15 cellular contexts compared by ENCODE assay signal in the genomic region with DNA sequence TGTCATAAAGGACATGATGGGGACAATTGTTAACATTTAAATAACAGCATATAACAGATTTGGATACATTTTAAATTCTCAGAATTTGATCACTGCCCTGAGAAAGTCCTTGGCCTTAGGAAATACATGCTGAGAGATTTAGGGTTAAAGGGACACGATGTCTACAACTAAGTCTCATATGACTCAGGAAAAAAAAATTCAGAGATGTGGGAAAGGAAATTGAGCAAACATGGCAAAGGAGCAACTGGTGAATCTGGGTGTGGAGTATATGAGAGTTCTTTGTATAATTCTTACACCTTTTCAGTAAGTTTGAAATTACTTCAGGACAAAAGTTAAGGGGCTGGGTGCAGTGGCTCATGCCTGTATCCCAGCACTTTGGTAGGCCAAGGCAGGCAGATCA. TPM values are rescaled to one million over a fixed set of nuclear protein-coding genes. Genes with fewer than 3 reads are reported as not detected.
A peak's percentile ranks its signal among the peaks of the same experiment; 100 is the strongest.
DNase-seq lines count a peak whose midpoint lies in the region; ATAC-seq and TF ChIP-seq lines count a peak whose summit lies in the region.
"Had no signal": no experiment of that assay in that cellular context is flagged by ENCODE, and none has a peak within 500 bp of the region (broad histone marks: within the 10 kb centered on the region; RNA-seq: fewer than 3 reads in every experiment).

No MANE protein-coding gene starts in this region.

- in situ Hi-C loops in ACHN (cut with HindIII; ENCODE audit: low pct_ligation_motif_present, low pct_unique_long_range_greater_than_20kb, low sequenced_read_pairs): no loop called here
- in situ Hi-C loops in astrocyte of the spinal cord (cut with HindIII; ENCODE audit: low sequenced_read_pairs): no loop called here

- no peak overlapping the region for H3K4me3 ChIP-seq in astrocyte of the spinal cord (ENCODE audit: low read depth, low read length)
- H3K4me3 ChIP-seq: ascending aorta, upper lobe of left lung had no signal

- DNase-seq in ACHN (peak; percentile 55), HT1080 (ENCODE audit: low read depth) (peak; percentile 82), astrocyte of the spinal cord (ENCODE audit: low read depth, low spot score) (peak; percentile 71), hepatic stellate cell (ENCODE audit: low spot score) (peak; percentile 85), cerebellar nuclear complex (lab: John Stamatoyannopoulos, UW) (no peak), COR-L47 (lab: John Stamatoyannopoulos, UW) (no peak)
- DNase-seq: activated CD4-positive, alpha-beta T cell treated with anti-CD3 and anti-CD28 coated beads, Interleukin-2, amount 10 ng/mL, durations not matched to agents 7 days and 5 days; DMS79; nucleus accumbens; T-helper 17 cell; upper lobe of left lung had no signal

- no peak for ATAC-seq in HG02885 (IDR thresholded peaks at IDR 0.05; ENCODE audit: poor library complexity, unreplicated experiment)
- no peak for ATAC-seq in HG03520 (IDR thresholded peaks at IDR 0.05; ENCODE audit: unreplicated experiment)
- ATAC-seq: T-helper 17 cell had no signal

- no peak for TF ChIP-seq CTCF in astrocyte of the spinal cord (IDR thresholded peaks at IDR 0.05; ENCODE audit: low read depth, low read length)

RNA-seq across cellular contexts. Expression of gene MPP3, which starts 18.2 kb away (rescaled TPM):
- total RNA-seq in HT1080 (2014; rRNA removed; shearing (Covaris generic)): 10.6 and 12.5 TPM in 2 replicates
- 5.0 and 6.6 TPM in 2 replicates for polyA plus RNA-seq in HT1080 (2015; cell fraction: cytosol; rRNA removed)
- 37.8 and 63.8 TPM in 2 replicates for polyA plus RNA-seq in HT1080 (2015; cell fraction: nucleus; rRNA removed)
- total RNA-seq: activated CD4-positive, alpha-beta T cell treated with anti-CD3 and anti-CD28 coated beads, Interleukin-2, amount 10 ng/mL, durations not matched to agents 7 days and 5 days; OCI-LY7 had no signal

RNA-seq across cellular contexts. Expression of gene CD300LG, which starts 32.3 kb away (rescaled TPM):
- not detected in 2 replicates for total RNA-seq in HT1080 (2014; rRNA removed; shearing (Covaris generic))
- polyA plus RNA-seq in HT1080 (2015; cell fraction: cytosol; rRNA removed): not detected in 2 replicates
- polyA plus RNA-seq in HT1080 (2015; cell fraction: nucleus; rRNA removed): not detected in 2 replicates
- total RNA-seq: activated CD4-positive, alpha-beta T cell treated with anti-CD3 and anti-CD28 coated beads, Interleukin-2, amount 10 ng/mL, durations not matched to agents 7 days and 5 days; OCI-LY7; T-helper 17 cell had no signal

RNA-seq across cellular contexts. Expression of gene CFAP97D1, which starts 34.5 kb away (rescaled TPM):
- total RNA-seq in HT1080 (2014; rRNA removed; shearing (Covaris generic)): 0.02 TPM in 1 of 2 replicates, not detected in the other
- 0.02 TPM in 2 replicates for polyA plus RNA-seq in HT1080 (2015; cell fraction: cytosol; rRNA removed)
- 0.05 TPM in 1 of 2 replicates, not detected in the other for polyA plus RNA-seq in HT1080 (2015; cell fraction: nucleus; rRNA removed)
- total RNA-seq: activated CD4-positive, alpha-beta T cell treated with anti-CD3 and anti-CD28 coated beads, Interleukin-2, amount 10 ng/mL, durations not matched to agents 7 days and 5 days; ascending aorta; OCI-LY7; T-helper 17 cell had no signal

RNA-seq across cellular contexts. Expression of gene DUSP3, which starts 35.9 kb away (rescaled TPM):
- total RNA-seq in HT1080 (2014; rRNA removed; shearing (Covaris generic)): 35.0 and 35.5 TPM in 2 replicates
- 27.0 and 29.6 TPM in 2 replicates for polyA plus RNA-seq in HT1080 (2015; cell fraction: cytosol; rRNA removed)
- polyA plus RNA-seq in HT1080 (2015; cell fraction: nucleus; rRNA removed): 32.8 and 38.7 TPM in 2 replicates

RNA-seq across cellular contexts. Expression of gene SOST, which starts 56.1 kb away (rescaled TPM):
- not detected in 2 replicates for total RNA-seq in HT1080 (2014; rRNA removed; shearing (Covaris generic))
- polyA plus RNA-seq in HT1080 (2015; cell fraction: cytosol; rRNA removed): not detected in 2 replicates
- not detected in 2 replicates for polyA plus RNA-seq in HT1080 (2015; cell fraction: nucleus; rRNA removed)
- total RNA-seq: activated CD4-positive, alpha-beta T cell treated with anti-CD3 and anti-CD28 coated beads, Interleukin-2, amount 10 ng/mL, durations not matched to agents 7 days and 5 days; OCI-LY7; T-helper 17 cell; upper lobe of left lung had no signal

Comparison
In these comparisons a context has a peak if more than half of its experiments do, and no peak if none do; other contexts are left out.
1. DNase-seq: peak in ACHN (single experiment), HT1080 (single experiment), astrocyte of the spinal cord (single experiment) and hepatic stellate cell (single experiment); none in cerebellar nuclear complex (0 of 2) and COR-L47 (single experiment).